14 cellular contexts compared by ENCODE assay signal in genomic region chr22:41474878-41475451, GRCh38.
"Had no signal": no experiment of that assay in that cellular context is flagged by ENCODE, and none has a peak within 500 bp of the region (broad histone marks: within the 10 kb centered on the region; RNA-seq: fewer than 3 reads in every experiment).

No MANE protein-coding gene starts in this region.

- H3K27me3 ChIP-seq: transverse colon had no signal

- DNase-seq: activated CD4-positive, alpha-beta T cell treated with anti-CD3 and anti-CD28 coated beads for 36 hours; activated CD8-positive, alpha-beta T cell treated with anti-CD3 and anti-CD28 coated beads, Interleukin-2, amount 10 ng/mL, durations not matched to agents 7 days and 5 days; activated naive CD4-positive, alpha-beta T cell treated with anti-CD3 and anti-CD28 coated beads, Interleukin-2, amount 50 U/mL, for 16 hours; central memory CD4-positive, alpha-beta T cell; effector CD8-positive, alpha-beta T cell; T-cell; transverse colon had no signal

- H3K27ac Mint-ChIP-seq: activated CD4-positive, alpha-beta T cell treated with anti-CD3 and anti-CD28 coated beads for 36 hours; activated CD8-positive, alpha-beta T cell treated with anti-CD3 and anti-CD28 coated beads, Interleukin-2, amount 10 ng/mL, durations not matched to agents 7 days and 5 days; activated T-helper 2 cell treated with anti-CD3 and anti-CD28 coated beads, Interferon-gamma antibody, Interleukin-2, Interleukin-4, amounts not matched to agents 10 μg/mL and 5 μg/mL and 100 μg/mL, durations not matched to agents 14 hours and 24 hours and 36 hours; natural killer cell treated with Interleukin-12 subunit alpha and Interleukin-12 subunit beta and Interleukin-15 and Interleukin-18, amount 100 ng/mL, for 72 hours; T-cell had no signal

- ATAC-seq: activated CD4-positive, alpha-beta T cell treated with anti-CD3 and anti-CD28 coated beads for 36 hours; activated CD8-positive, alpha-beta T cell treated with anti-CD3 and anti-CD28 coated beads, Interleukin-2, amount 10 ng/mL, durations not matched to agents 7 days and 5 days; natural killer cell treated with Interleukin-12 subunit alpha and Interleukin-12 subunit beta and Interleukin-15 and Interleukin-18, amount 100 ng/mL, for 72 hours; T-cell had no signal

- H3K36me3 Mint-ChIP-seq: natural killer cell treated with Interleukin-12 subunit alpha and Interleukin-12 subunit beta and Interleukin-15 and Interleukin-18, amount 100 ng/mL, for 72 hours had no signal

- H3K4me3 ChIP-seq: coronary artery, lung, prostate gland, SK-N-MC, transverse colon had no signal

- H3K9me3 ChIP-seq: prostate gland, transverse colon had no signal

- H3K9me3 Mint-ChIP-seq: activated T-helper 2 cell treated with anti-CD3 and anti-CD28 coated beads, Interferon-gamma antibody, Interleukin-2, Interleukin-4, amounts not matched to agents 10 μg/mL and 5 μg/mL and 100 μg/mL, durations not matched to agents 14 hours and 24 hours and 36 hours; natural killer cell treated with Interleukin-12 subunit alpha and Interleukin-12 subunit beta and Interleukin-15 and Interleukin-18, amount 100 ng/mL, for 72 hours; T-cell had no signal

- H3K36me3 ChIP-seq: prostate gland, transverse colon had no signal

- H3K4me3 Mint-ChIP-seq: activated CD4-positive, alpha-beta T cell treated with anti-CD3 and anti-CD28 coated beads for 36 hours; activated CD8-positive, alpha-beta T cell treated with anti-CD3 and anti-CD28 coated beads, Interleukin-2, amount 10 ng/mL, durations not matched to agents 7 days and 5 days; natural killer cell treated with Interleukin-12 subunit alpha and Interleukin-12 subunit beta and Interleukin-15 and Interleukin-18, amount 100 ng/mL, for 72 hours; T-cell had no signal

- H3K27me3 Mint-ChIP-seq: activated CD4-positive, alpha-beta T cell treated with anti-CD3 and anti-CD28 coated beads for 36 hours; natural killer cell treated with Interleukin-12 subunit alpha and Interleukin-12 subunit beta and Interleukin-15 and Interleukin-18, amount 100 ng/mL, for 72 hours; T-cell had no signal

- H3K27ac ChIP-seq: coronary artery, prostate gland, SK-N-MC, transverse colon, VCaP had no signal
